Comparison of ENCODE assay signal across 34 cellular contexts in genomic region chr1:200919386-200919785, GRCh38. TPM values are rescaled to one million over a fixed set of nuclear protein-coding genes. Genes with fewer than 3 reads are reported as not detected.
"Had no signal": no experiment of that assay in that cellular context is flagged by ENCODE, and none has a peak within 500 bp of the region (broad histone marks: within the 10 kb centered on the region; RNA-seq: fewer than 3 reads in every experiment).

No MANE protein-coding gene starts in this region.

- ATAC-seq: activated T-cell treated with anti-CD3 and anti-CD28 coated beads, Interleukin-2, amount 50 U/mL, for 72 hours; activated T-helper 17 cell treated with anti-CD3 and anti-CD28 coated beads, Interleukin-2, amount 50 U/mL, for 72 hours had no signal

- H3K36me3 ChIP-seq: ascending aorta had no signal

- H3K4me2 ChIP-seq: PC-9 had no signal

- H2AFZ ChIP-seq: PC-9 had no signal

- DNase-seq: activated B cell treated with CpG ODN at 0.5 μM for 24 hours; activated CD4-positive, alpha-beta memory T cell treated with anti-CD3 and anti-CD28 coated beads for 36 hours; activated CD4-positive, alpha-beta T cell treated with anti-CD3 and anti-CD28 coated beads for 4 hours; activated CD4-positive, alpha-beta T cell treated with anti-CD3 and anti-CD28 coated beads, Interleukin-2, amount 50 U/mL, for 1 hour; activated CD4-positive, CD25-positive, alpha-beta regulatory T cell treated with anti-CD3 and anti-CD28 coated beads, Interleukin-2, amount 50 U/mL, for 72 hours; activated CD8-positive, alpha-beta memory T cell treated with anti-CD3 and anti-CD28 coated beads, Interleukin-2, amount 50 U/mL, for 4 hours; activated naive CD4-positive, alpha-beta T cell; activated naive CD8-positive, alpha-beta T cell treated with anti-CD3 and anti-CD28 coated beads, Interleukin-2, amount 10 ng/mL, durations not matched to agents 7 days and 5 days; activated T-cell treated with anti-CD3 and anti-CD28 coated beads for 4 hours; activated T-cell treated with anti-CD3 and anti-CD28 coated beads, Interleukin-2, amount 50 U/mL, for 72 hours; amygdala; caudate nucleus; Kasumi-1; KG1; MM.1S; MV-4-11; NCI-H1092; NCI-H1436 treated with DMSO at 0.1 percent for 48 hours; NCI-H1694 treated with DMSO at 0.1 percent for 48 hours; NCI-H2029; NCI-H345; NCI-H524 treated with DMSO at 0.1 percent for 48 hours; NK-92 treated with Interleukin-12 subunit alpha and Interleukin-12 subunit beta, amount 100 ng/mL, for 24 hours; PC-9; Right ventricle myocardium superior; SW 1271; T-helper 1 cell; T-helper 2 cell; T-helper 9 cell had no signal

- H3K4me3 ChIP-seq: ascending aorta, PC-9 had no signal

- H3K4me1 ChIP-seq: ascending aorta had no signal

- H3K27me3 ChIP-seq: ascending aorta had no signal

- H3K27ac ChIP-seq: ascending aorta, PC-9, VCaP had no signal

- H3K9me3 ChIP-seq: ascending aorta had no signal

RNA-seq across cellular contexts. Expression of gene INAVA, which starts 24.7 kb away (rescaled TPM):
- total RNA-seq: activated CD4-positive, alpha-beta memory T cell treated with anti-CD3 and anti-CD28 coated beads for 36 hours; activated T-cell treated with anti-CD3 and anti-CD28 coated beads, Interleukin-2, amount 50 U/mL, for 72 hours; ascending aorta; OCI-LY7; Right ventricle myocardium superior had no signal

RNA-seq across cellular contexts. Expression of gene GPR25, which starts 46.6 kb away (rescaled TPM):
- total RNA-seq: activated CD4-positive, alpha-beta memory T cell treated with anti-CD3 and anti-CD28 coated beads for 36 hours; activated T-cell treated with anti-CD3 and anti-CD28 coated beads, Interleukin-2, amount 50 U/mL, for 72 hours; ascending aorta; NCI-H460; OCI-LY7; PC-9; Right ventricle myocardium superior had no signal
